1 cellular context compared by ENCODE assay signal in the genomic region with DNA sequence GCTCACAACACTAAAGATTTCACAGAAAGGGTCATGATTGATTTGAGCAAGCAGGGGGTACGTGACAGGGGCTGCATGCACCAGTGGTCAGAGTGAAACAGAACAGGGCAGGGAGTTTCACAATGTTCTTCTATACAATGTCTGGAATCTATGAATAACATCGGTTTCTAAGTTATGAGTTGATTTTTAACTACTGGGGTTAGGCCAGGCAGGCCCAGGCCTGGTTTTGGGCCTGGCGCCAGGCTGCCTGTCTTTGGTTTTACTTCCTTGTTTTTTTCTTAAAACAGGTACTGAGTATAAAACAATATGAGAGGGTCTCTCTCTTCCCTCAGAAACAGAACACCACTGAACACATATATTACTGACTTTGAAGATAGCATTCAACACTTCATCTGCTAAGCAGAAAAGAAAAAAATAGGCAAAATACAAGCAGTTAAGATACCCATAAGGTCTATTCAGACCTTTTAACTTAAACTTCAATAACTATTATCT.
A peak's percentile ranks its signal among the peaks of the same experiment; 100 is the strongest.
TF ChIP-seq lines count a peak whose summit lies in the region.

No MANE protein-coding gene starts in this region.

TF ChIP-seq in GM12878, 131 proteins besides CTCF, POLR2A, EP300 and RAD21 (continued from another document):
- TF ChIP-seq MEF2B (IDR thresholded peaks at IDR 0.05; ENCODE audit: partially characterized antibody, poor library complexity, severe bottlenecking) (peak; percentile 65), MTA2 (IDR thresholded peaks at IDR 0.05; ENCODE audit: low read depth) (peak; percentile 72), CREM (IDR thresholded peaks at IDR 0.05; ENCODE audit: low read depth) (peak; percentile 28; the same call in 1 of the 2 replicates), ATF7 (IDR thresholded peaks at IDR 0.05; ENCODE audit: low read depth) (peak; percentile 57; the same call in 1 of the 2 replicates), RELB (IDR thresholded peaks at IDR 0.05; ENCODE audit: low read depth) (peak; percentile 63; the same call in 1 of the 2 replicates), RUNX3 (IDR thresholded peaks at IDR 0.05; ENCODE audit: low read length) (peak; percentile 40), CBX5 (IDR thresholded peaks at IDR 0.05; ENCODE audit: low read depth) (peak; percentile 28; the same call in 1 of the 2 replicates), NBN (IDR thresholded peaks at IDR 0.05) (peak; percentile 56; the same call in 1 of the 2 replicates)
- TF ChIP-seq, protein P1, sequence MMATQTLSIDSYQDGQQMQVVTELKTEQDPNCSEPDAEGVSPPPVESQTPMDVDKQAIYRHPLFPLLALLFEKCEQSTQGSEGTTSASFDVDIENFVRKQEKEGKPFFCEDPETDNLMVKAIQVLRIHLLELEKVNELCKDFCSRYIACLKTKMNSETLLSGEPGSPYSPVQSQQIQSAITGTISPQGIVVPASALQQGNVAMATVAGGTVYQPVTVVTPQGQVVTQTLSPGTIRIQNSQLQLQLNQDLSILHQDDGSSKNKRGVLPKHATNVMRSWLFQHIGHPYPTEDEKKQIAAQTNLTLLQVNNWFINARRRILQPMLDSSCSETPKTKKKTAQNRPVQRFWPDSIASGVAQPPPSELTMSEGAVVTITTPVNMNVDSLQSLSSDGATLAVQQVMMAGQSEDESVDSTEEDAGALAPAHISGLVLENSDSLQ (IDR thresholded peaks at IDR 0.05): peak; percentile 53
